In genomic region chr15:40754883-40755815, GRCh38 we compare ENCODE assay signal across 8 cellular contexts. TPM values are rescaled to one million over a fixed set of nuclear protein-coding genes. Genes with fewer than 3 reads are reported as not detected.
DNase-seq lines count a peak whose midpoint lies in the region; ATAC-seq and TF ChIP-seq lines count a peak whose summit lies in the region.

TSS of gene RMDN3 (minus strand) at chr15:40755254. CDS start at chr15:40754783, 471 bp downstream.

- TF ChIP-seq CTCF in DND-41 (IDR thresholded peaks at IDR 0.05; ENCODE audit: borderline replicate concordance, extremely low read depth, low read length, poor library complexity, severe bottlenecking) (no peak), RWPE1 (conservative IDR thresholded peaks at IDR 0.05; ENCODE audit: low read depth) (no peak)

- H3K79me2 ChIP-seq in DND-41 (ENCODE audit: insufficient read depth, low read length) (peaks cover 38% of the 10 kb centered on the region), GM23248 (ENCODE audit: insufficient read depth) (peaks cover 39% of the 10 kb centered on the region)

- H3K36me3 ChIP-seq in DND-41 (ENCODE audit: insufficient read depth, low read length) (peaks cover 26% of the 10 kb centered on the region), GM23248 (ENCODE audit: low read depth) (peaks cover 11% of the 10 kb centered on the region; the same call in 1 of the 2 replicates)

- H3K27me3 Mint-ChIP-seq in naive thymus-derived CD8-positive, alpha-beta T cell, result no peaks in the 10 kb centered on the region

- H2AFZ ChIP-seq in DND-41 (ENCODE audit: low read depth, low read length) (peak within 1 kb of the TSS; percentile 93), GM23248 (peak within 1 kb of the TSS; percentile 96)

- H3K4me1 ChIP-seq in DND-41 (ENCODE audit: insufficient read depth, low read length), result peaks cover 41% of the 10 kb centered on the region
- no peaks in the 10 kb centered on the region; the same call in 1 of the 2 replicates for H3K4me1 ChIP-seq in GM23248 (ENCODE audit: insufficient read depth)

- H3K4me3 ChIP-seq in DND-41 (ENCODE audit: low read depth in 1 of 2, low read length in 2 of 2) (peak within 1 kb of the TSS; percentile 96 to 98), GM23248 (peak within 1 kb of the TSS; percentile 99)

- CTCF ChIA-PET in RWPE1 (lab: Yijun Ruan, JAX), result interaction anchor here (0.5 kb wide), 1 partner anchor 187 kb away, joined by 4 read pairs; no protein-coding TSS in a partner anchor

- no peaks in the 10 kb centered on the region for H3K9me2 ChIP-seq in GM23248 (ENCODE audit: insufficient read depth)

- H3K4me3 Mint-ChIP-seq in naive thymus-derived CD8-positive, alpha-beta T cell, result peak within 1 kb of the TSS; percentile 90 to 98 (median 96)

- H3K9ac ChIP-seq in DND-41 (ENCODE audit: low read depth, low read length), result peak within 1 kb of the TSS; percentile 95
- H3K9ac ChIP-seq in GM23248, result peak within 1 kb of the TSS; percentile 88

- H3K9me3 Mint-ChIP-seq in naive thymus-derived CD8-positive, alpha-beta T cell, result no peaks in the 10 kb centered on the region

- no peaks in the 10 kb centered on the region for H3K27me3 ChIP-seq in DND-41 (ENCODE audit: insufficient read depth, low read length, poor library complexity)
- no peaks in the 10 kb centered on the region for H3K27me3 ChIP-seq in GM23248 (replicated peaks; ENCODE audit: insufficient read depth)

- H4K20me1 ChIP-seq in DND-41 (ENCODE audit: insufficient read depth, low read length) (peaks cover 3% of the 10 kb centered on the region; the same call in 1 of the 2 replicates), GM23248 (ENCODE audit: insufficient read depth) (no peaks in the 10 kb centered on the region)

- POLR2A ChIA-PET in RWPE1 (lab: Yijun Ruan, JAX; ENCODE audit: low non-redundant PET), result no interaction called here
- POLR2A ChIA-PET in naive thymus-derived CD8-positive, alpha-beta T cell (lab: Charles Lee), result interaction anchor here (0.5 to 1.7 kb wide), 3 partner anchors 16 to 129 kb away, joined by 3 to 6 read pairs (median 3); partner anchors contain the start of gene RAD51

- H3K27ac ChIP-seq in DND-41 (ENCODE audit: low read length) (peak within 1 kb of the TSS; percentile 100), GM23248 (peak within 1 kb of the TSS; percentile 41), RWPE1 (peak within 1 kb of the TSS; percentile 89)

- no peaks in the 10 kb centered on the region for H3F3A ChIP-seq in GM23248 (ENCODE audit: insufficient read depth)

- H3K27ac Mint-ChIP-seq in naive thymus-derived CD8-positive, alpha-beta T cell, result peak within 1 kb of the TSS; percentile 89 to 99 (median 96)

- WGBS in GM23248 (ENCODE audit: low coverage in 1 of 2, low lambda C conversion rate in 2 of 2, missing lambda C conversion rate in 2 of 2), 2 experiments, result 2 to 4% methylated on average over 52 to 66 of the region's 66 CpGs

- peak within 1 kb of the TSS; percentile 99 for H3K4me2 ChIP-seq in DND-41 (ENCODE audit: insufficient read depth, low read length)
- peak within 1 kb of the TSS; percentile 94 for H3K4me2 ChIP-seq in GM23248 (ENCODE audit: unreplicated experiment)

- in situ Hi-C loops in GM23248 (cut with MboI), result no loop called here

- DNase-seq in DND-41, result peak; percentile 93
- peak; percentile 98 for DNase-seq in GM23248
- DNase-seq in LHCN-M2 (ENCODE audit: low read depth), result peak; percentile 89
- peak; percentile 91 for DNase-seq in RWPE1 (ENCODE audit: low spot score)
- peak; percentile 83 to 89 for DNase-seq in activated T-helper 1 cell treated with anti-CD3 and anti-CD28 coated beads, Interleukin-2, amount 50 U/mL, for 16 hours (ENCODE audit: low read depth in 1 of 2, low spot score in 1 of 2)
- DNase-seq in fibroblast of gingiva (ENCODE audit: low read depth), result peak; percentile 83
- DNase-seq in naive thymus-derived CD8-positive, alpha-beta T cell, result peak; percentile 88 to 96 (median 92)
- DNase-seq in stimulated activated naive CD4-positive, alpha-beta T cell (lab: John Stamatoyannopoulos, UW), result peak; percentile 87 to 94 (median 90)

- H3K4me1 Mint-ChIP-seq in naive thymus-derived CD8-positive, alpha-beta T cell, result peaks cover 9 to 35% (median 33%) of the 10 kb centered on the region in 4 donors

- peak; percentile 85 for ATAC-seq in DND-41 (ENCODE audit: insufficient read depth, low read depth)
- peak; percentile 94 to 96 for ATAC-seq in naive thymus-derived CD8-positive, alpha-beta T cell

- no peaks in the 10 kb centered on the region for H3K9me3 ChIP-seq in DND-41 (ENCODE audit: insufficient read depth, low read length, severe bottlenecking)
- no peaks in the 10 kb centered on the region for H3K9me3 ChIP-seq in GM23248 (ENCODE audit: low read depth)

- peaks cover 0 to 21% (median 3%) of the 10 kb centered on the region in 3 donors for H3K36me3 Mint-ChIP-seq in naive thymus-derived CD8-positive, alpha-beta T cell

RNA-seq across cellular contexts. Expression of gene RMDN3, which starts in this region (rescaled TPM):
- 25.9 and 30.0 TPM in 2 replicates for total RNA-seq in GM23248 (2014; rRNA removed; shearing (Covaris generic))
- 41.4 TPM in 2 replicates for polyA plus RNA-seq in GM23248 (2016; fragmentation: Nextera tagmentation; extraction: Ambion mirVana)
- total RNA-seq in LHCN-M2 (2014; rRNA removed), result 16.1 and 16.7 TPM in 2 replicates
- polyA plus RNA-seq in LHCN-M2 (2012), result 21.4 TPM
- total RNA-seq in naive thymus-derived CD8-positive, alpha-beta T cell, result 10 to 100 TPM; 18.2 to 19.1 TPM
- 10 to 100 TPM; 13.4 to 19.4 (median 16.8) TPM for polyA plus RNA-seq in naive thymus-derived CD8-positive, alpha-beta T cell

Comparison
In these comparisons a context has a peak if more than half of its experiments do, and no peak if none do; other contexts are left out.
1. Peak in every context shown above with its lines: DNase-seq, ATAC-seq, H3K4me3 ChIP-seq and H3K27ac ChIP-seq.
2. H3K27ac ChIP-seq: peak in every context shown above with its lines; median percentile 100 in DND-41; 89 in RWPE1; 41 in GM23248.